ENCODE assay signal across 18 cellular contexts in genomic region chr3:50662408-50662807, GRCh38. TPM values are rescaled to one million over a fixed set of nuclear protein-coding genes. Genes with fewer than 3 reads are reported as not detected.
DNase-seq lines count a peak whose midpoint lies in the region; ATAC-seq lines count a peak whose summit lies in the region.
"Had no signal": no experiment of that assay in that cellular context is flagged by ENCODE, and none has a peak within 500 bp of the region (broad histone marks: within the 10 kb centered on the region; RNA-seq: fewer than 3 reads in every experiment).

No MANE protein-coding gene starts in this region.

- peaks cover 9% of the 10 kb centered on the region for H3K4me1 Mint-ChIP-seq in T-helper 1 cell treated with Interleukin-12 subunit alpha and Interleukin-12 subunit beta and Interleukin-4 antibody, amounts not matched to agents 30 μg/mL and 1 μg/mL, for 36 hours (ENCODE audit: low read depth)
- H3K4me1 Mint-ChIP-seq in activated naive CD8-positive, alpha-beta T cell treated with anti-CD3 and anti-CD28 coated beads, Interleukin-2, amount 10 ng/mL, durations not matched to agents 7 days and 5 days, result peaks cover 13% of the 10 kb centered on the region
- peaks cover 24% of the 10 kb centered on the region for H3K4me1 Mint-ChIP-seq in activated naive CD8-positive, alpha-beta T cell treated with anti-CD3 and anti-CD28 coated beads, Interleukin-2, amount 50 U/mL, for 24 hours

- H3K9me3 Mint-ChIP-seq in T-helper 1 cell treated with Interleukin-12 subunit alpha and Interleukin-12 subunit beta and Interleukin-4 antibody, amounts not matched to agents 30 μg/mL and 1 μg/mL, for 36 hours, result no peaks in the 10 kb centered on the region
- no peaks in the 10 kb centered on the region for H3K9me3 Mint-ChIP-seq in activated naive CD8-positive, alpha-beta T cell treated with anti-CD3 and anti-CD28 coated beads, Interleukin-2, amount 10 ng/mL, durations not matched to agents 7 days and 5 days
- H3K9me3 Mint-ChIP-seq in activated naive CD8-positive, alpha-beta T cell treated with anti-CD3 and anti-CD28 coated beads, Interleukin-2, amount 50 U/mL, for 24 hours, result no peaks in the 10 kb centered on the region
- H3K9me3 Mint-ChIP-seq: CD14-positive monocyte had no signal

- H3K4me3 Mint-ChIP-seq in T-helper 1 cell treated with Interleukin-12 subunit alpha and Interleukin-12 subunit beta and Interleukin-4 antibody, amounts not matched to agents 30 μg/mL and 1 μg/mL, for 36 hours, result no peak overlapping the region
- no peak overlapping the region for H3K4me3 Mint-ChIP-seq in activated naive CD8-positive, alpha-beta T cell treated with anti-CD3 and anti-CD28 coated beads, Interleukin-2, amount 10 ng/mL, durations not matched to agents 7 days and 5 days
- no peak overlapping the region for H3K4me3 Mint-ChIP-seq in activated naive CD8-positive, alpha-beta T cell treated with anti-CD3 and anti-CD28 coated beads, Interleukin-2, amount 50 U/mL, for 24 hours
- H3K4me3 Mint-ChIP-seq: CD14-positive monocyte had no signal

- peaks cover 6% of the 10 kb centered on the region for H3K27me3 Mint-ChIP-seq in T-helper 1 cell treated with Interleukin-12 subunit alpha and Interleukin-12 subunit beta and Interleukin-4 antibody, amounts not matched to agents 30 μg/mL and 1 μg/mL, for 36 hours (ENCODE audit: low read depth)
- peaks cover 4% of the 10 kb centered on the region for H3K27me3 Mint-ChIP-seq in activated naive CD8-positive, alpha-beta T cell treated with anti-CD3 and anti-CD28 coated beads, Interleukin-2, amount 10 ng/mL, durations not matched to agents 7 days and 5 days
- peaks cover 2% of the 10 kb centered on the region for H3K27me3 Mint-ChIP-seq in activated naive CD8-positive, alpha-beta T cell treated with anti-CD3 and anti-CD28 coated beads, Interleukin-2, amount 50 U/mL, for 24 hours

- ATAC-seq in activated naive CD8-positive, alpha-beta T cell treated with anti-CD3 and anti-CD28 coated beads, Interleukin-2, amount 10 ng/mL, durations not matched to agents 7 days and 5 days (ENCODE audit: low read depth), result no peak
- no peak for ATAC-seq in activated naive CD8-positive, alpha-beta T cell treated with anti-CD3 and anti-CD28 coated beads, Interleukin-2, amount 50 U/mL, for 24 hours
- ATAC-seq in GM21786 (IDR thresholded peaks at IDR 0.05; ENCODE audit: unreplicated experiment), result no peak

- POLR2A ChIA-PET in activated naive CD8-positive, alpha-beta T cell treated with anti-CD3 and anti-CD28 coated beads, Interleukin-2, amount 10 ng/mL, durations not matched to agents 7 days and 5 days (lab: Charles Lee), result interaction anchor here (0.7 kb wide), 1 partner anchor 41 kb away, joined by 3 read pairs; no protein-coding TSS in a partner anchor

- DNase-seq in T-helper 1 cell (no peak), posterior vena cava (ENCODE audit: low spot score) (peak; percentile 32), activated gamma-delta T cell (lab: John Stamatoyannopoulos, UW) (no peak)
- DNase-seq in activated naive CD8-positive, alpha-beta T cell treated with anti-CD3 and anti-CD28 coated beads, Interleukin-2, amount 10 ng/mL, durations not matched to agents 7 days and 5 days, result no peak
- no peak for DNase-seq in activated naive CD8-positive, alpha-beta T cell treated with anti-CD3 and anti-CD28 coated beads, Interleukin-2, amount 50 U/mL, for 24 hours
- no peak for DNase-seq in activated effector memory CD4-positive, alpha-beta T cell treated with anti-CD3 and anti-CD28 coated beads, Interleukin-2, amount 50 U/mL, for 16 hours
- DNase-seq: DMS79 treated with DMSO at 0.1 percent for 48 hours, GOT3, KG1, NCI-H187 treated with DMSO at 0.1 percent for 48 hours, NCI-H226, NCI-H524, NCI-H82, RPMI8226, SHP77 treated with DMSO at 0.1 percent for 48 hours had no signal

- intact Hi-C loops in posterior vena cava (cut with DNase I), result no loop called here

- H3K27ac Mint-ChIP-seq in T-helper 1 cell treated with Interleukin-12 subunit alpha and Interleukin-12 subunit beta and Interleukin-4 antibody, amounts not matched to agents 30 μg/mL and 1 μg/mL, for 36 hours, result peak overlapping the region; percentile 17
- H3K27ac Mint-ChIP-seq in activated naive CD8-positive, alpha-beta T cell treated with anti-CD3 and anti-CD28 coated beads, Interleukin-2, amount 10 ng/mL, durations not matched to agents 7 days and 5 days, result peak overlapping the region; percentile 24
- H3K27ac Mint-ChIP-seq in activated naive CD8-positive, alpha-beta T cell treated with anti-CD3 and anti-CD28 coated beads, Interleukin-2, amount 50 U/mL, for 24 hours, result no peak overlapping the region

- H3K36me3 Mint-ChIP-seq in T-helper 1 cell treated with Interleukin-12 subunit alpha and Interleukin-12 subunit beta and Interleukin-4 antibody, amounts not matched to agents 30 μg/mL and 1 μg/mL, for 36 hours (ENCODE audit: low read depth), result no peaks in the 10 kb centered on the region
- no peaks in the 10 kb centered on the region for H3K36me3 Mint-ChIP-seq in activated naive CD8-positive, alpha-beta T cell treated with anti-CD3 and anti-CD28 coated beads, Interleukin-2, amount 10 ng/mL, durations not matched to agents 7 days and 5 days
- no peaks in the 10 kb centered on the region for H3K36me3 Mint-ChIP-seq in activated naive CD8-positive, alpha-beta T cell treated with anti-CD3 and anti-CD28 coated beads, Interleukin-2, amount 50 U/mL, for 24 hours (ENCODE audit: low read depth)

RNA-seq across cellular contexts. Expression of gene DOCK3, which starts 12.3 kb away (rescaled TPM):
- 1 to 10 TPM; 3.3 to 3.4 TPM for total RNA-seq in activated naive CD8-positive, alpha-beta T cell treated with anti-CD3 and anti-CD28 coated beads, Interleukin-2, amount 10 ng/mL, durations not matched to agents 7 days and 5 days
- total RNA-seq in posterior vena cava, result 1 to 10 TPM in 1 of 2 donors, under 1 TPM in 1; 0.60 to 2.4 TPM

RNA-seq across cellular contexts. Expression of gene MAPKAPK3, which starts 45.5 kb away (rescaled TPM):
- 100 to 1,000 TPM; 176 to 195 TPM for total RNA-seq in activated naive CD8-positive, alpha-beta T cell treated with anti-CD3 and anti-CD28 coated beads, Interleukin-2, amount 10 ng/mL, durations not matched to agents 7 days and 5 days
- 10 to 100 TPM; 21.8 to 32.9 TPM for total RNA-seq in posterior vena cava

RNA-seq across cellular contexts. Expression of gene CISH, which starts 50.8 kb away (rescaled TPM):
- total RNA-seq in activated naive CD8-positive, alpha-beta T cell treated with anti-CD3 and anti-CD28 coated beads, Interleukin-2, amount 10 ng/mL, durations not matched to agents 7 days and 5 days, result 100 to 1,000 TPM; 365 to 400 TPM
- total RNA-seq in posterior vena cava, result 10 to 100 TPM in 1 of 2 donors, 1 to 10 TPM in 1; 8.6 to 12.5 TPM

Comparison
In these comparisons a context has a peak if more than half of its experiments do, and no peak if none do; other contexts are left out.
1. RNA of gene MAPKAPK3, which starts 45.5 kb away (total RNA-seq): 176 to 195 TPM in activated naive CD8-positive, alpha-beta T cell treated with anti-CD3 and anti-CD28 coated beads, Interleukin-2, amount 10 ng/mL, durations not matched to agents 7 days and 5 days; 21.8 to 32.9 TPM in posterior vena cava; every median in the first group is over 4 times any median in the second.
2. RNA of gene CISH, which starts 50.8 kb away (total RNA-seq): 365 to 400 TPM in activated naive CD8-positive, alpha-beta T cell treated with anti-CD3 and anti-CD28 coated beads, Interleukin-2, amount 10 ng/mL, durations not matched to agents 7 days and 5 days; 8.6 to 12.5 TPM in posterior vena cava; every median in the first group is over 10 times any median in the second.